15 cellular contexts compared by ENCODE assay signal in genomic region chr13:75544681-75545333, GRCh38. TPM values are rescaled to one million over a fixed set of nuclear protein-coding genes. Genes with fewer than 3 reads are reported as not detected.
DNase-seq lines count a peak whose midpoint lies in the region; ATAC-seq and TF ChIP-seq lines count a peak whose summit lies in the region.
"Had no signal": no experiment of that assay in that cellular context is flagged by ENCODE, and none has a peak within 500 bp of the region (broad histone marks: within the 10 kb centered on the region; RNA-seq: fewer than 3 reads in every experiment).

No MANE protein-coding gene starts in this region.

- ATAC-seq in right lobe of liver (peak in 3 of 4 donors; percentile 15 to 22 (median 19)), HG03442 (IDR thresholded peaks at IDR 0.05; ENCODE audit: unreplicated experiment) (no peak), HG03108 (IDR thresholded peaks at IDR 0.05; ENCODE audit: unreplicated experiment) (no peak)

- H3K36me3 ChIP-seq in right lobe of liver, result no peaks in the 10 kb centered on the region

- H3K9me3 ChIP-seq in right lobe of liver, result no peaks in the 10 kb centered on the region

- WGBS in right lobe of liver (ENCODE audit: insufficient coverage, low coverage, low lambda C conversion rate, missing lambda C conversion rate), result 73% methylated on average over 10 of the region's 10 CpGs

- intact Hi-C loops in right lobe of liver (cut with DNase I), result loop anchor here in 1 of 2 donors (10.0 kb wide), 1 partner anchor 60 kb away; the partner anchor contains the start of gene TBC1D4

- no peak overlapping the region for H3K27ac ChIP-seq in right lobe of liver
- H3K27ac ChIP-seq: C4-2B, KMS-11 had no signal

- TF ChIP-seq POLR2A in right lobe of liver (IDR thresholded peaks at IDR 0.05), result no peak

- peak; percentile 95 for DNase-seq in AG10803 (ENCODE audit: low read depth)
- DNase-seq in M059J (ENCODE audit: low read depth), result peak; percentile 20
- DNase-seq in cardiac fibroblast (ENCODE audit: low read depth in 2 of 2), result peak; percentile 90 to 92
- DNase-seq in right lobe of liver, result no peak
- no peak for DNase-seq in globus pallidus (ENCODE audit: low spot score)
- DNase-seq in glomerular visceral epithelial cell (ENCODE audit: extremely low spot score), result no peak
- DNase-seq: activated CD4-positive, alpha-beta memory T cell treated with anti-CD3 and anti-CD28 coated beads for 36 hours; kidney glomerular epithelial cell; NCI-H2029; NCI-H69; T1000 had no signal

- H3K27me3 ChIP-seq in right lobe of liver, result no peaks in the 10 kb centered on the region

- H3K4me3 ChIP-seq in AG10803 (ENCODE audit: low read length) (no peak overlapping the region), cardiac fibroblast (replicated peaks in 1 of 2; ENCODE audit: low read depth in 2 of 2, low read length in 2 of 2) (no peak overlapping the region), right lobe of liver (no peak overlapping the region)

- H3K4me1 ChIP-seq in right lobe of liver, result peaks cover 0 to 3% (median 0%) of the 10 kb centered on the region in 4 donors

- TF ChIP-seq CTCF in AG10803 (conservative IDR thresholded peaks at IDR 0.05; ENCODE audit: low read length) (no peak), cardiac fibroblast (IDR thresholded peaks at IDR 0.05; ENCODE audit: low read depth, low read length) (no peak), right lobe of liver (IDR thresholded peaks at IDR 0.05) (no peak)

RNA-seq across cellular contexts. Expression of gene UCHL3, which starts 4.8 kb away (rescaled TPM):
- total RNA-seq in M059J (2014; rRNA removed; shearing (Covaris generic)), result 101 and 112 TPM in 2 replicates
- total RNA-seq in right lobe of liver, result 10 to 100 TPM; 14.8 to 33.9 (median 21.9) TPM

RNA-seq across cellular contexts. Expression of gene COMMD6, which starts 7.2 kb away (rescaled TPM):
- total RNA-seq in M059J (2014; rRNA removed; shearing (Covaris generic)), result 87.4 and 100 TPM in 2 replicates
- 10 to 100 TPM; 35.0 to 86.1 (median 58.2) TPM for total RNA-seq in right lobe of liver

Comparison
In these comparisons a context has a peak if more than half of its experiments do, and no peak if none do; other contexts are left out.
1. DNase-seq: peak in AG10803 (single experiment), M059J (single experiment) and cardiac fibroblast (2 of 2); none in right lobe of liver (0 of 3), globus pallidus (single experiment) and glomerular visceral epithelial cell (single experiment).
2. ATAC-seq: peak in right lobe of liver (3 of 4); none in HG03442 (single experiment) and HG03108 (single experiment).